ENCODE assay signal across 8 cellular contexts in the genomic region with DNA sequence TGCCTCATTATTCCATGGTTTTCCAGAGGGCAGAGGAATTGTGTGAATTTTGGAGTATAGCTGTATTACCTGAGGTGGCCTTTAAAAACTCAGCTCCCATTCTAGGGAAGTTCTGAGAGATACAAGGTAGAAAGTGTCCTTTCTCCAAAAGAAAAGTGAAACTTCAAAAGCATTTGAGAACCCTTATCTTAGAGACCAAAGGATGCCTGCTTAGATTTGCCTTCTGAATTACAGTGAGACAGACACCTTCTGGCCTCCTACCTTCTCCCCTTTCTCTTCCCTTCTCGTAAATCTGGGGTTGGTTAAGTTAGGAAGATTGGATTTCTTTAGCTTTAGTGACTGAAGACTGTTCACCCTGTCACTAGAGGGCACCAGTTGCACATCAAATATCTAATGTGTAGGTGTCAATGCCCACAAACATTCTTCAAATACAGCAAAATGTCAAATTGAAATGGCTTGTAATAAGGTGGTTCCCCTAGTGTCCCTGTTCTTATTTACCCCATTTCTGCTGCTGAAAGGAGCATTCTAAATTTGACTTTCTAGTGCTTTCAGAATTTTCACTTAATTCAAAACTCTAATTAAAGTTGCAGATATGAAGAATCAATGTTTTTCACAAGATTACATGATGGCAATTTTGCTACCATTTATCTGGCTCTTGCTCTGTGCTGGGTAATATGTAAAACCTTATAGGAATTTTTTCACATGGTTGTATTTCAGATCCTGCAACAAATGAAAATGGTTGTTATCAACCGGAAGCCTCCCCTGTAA. TPM values are rescaled to one million over a fixed set of nuclear protein-coding genes. Genes with fewer than 3 reads are reported as not detected.
A peak's percentile ranks its signal among the peaks of the same experiment; 100 is the strongest.
DNase-seq lines count a peak whose midpoint lies in the region; ATAC-seq and TF ChIP-seq lines count a peak whose summit lies in the region.

No MANE protein-coding gene starts in this region.

- ATAC-seq in GM21447 (IDR thresholded peaks at IDR 0.05; ENCODE audit: unreplicated experiment), result peak; percentile 31

- H2AFZ ChIP-seq in OCI-LY1 (ENCODE audit: low read length), result no peak overlapping the region

- no peak overlapping the region for H3K4me3 Mint-ChIP-seq in activated naive CD4-positive, alpha-beta T cell treated with anti-CD3 and anti-CD28 coated beads, Interleukin-2, amount 10 ng/mL, durations not matched to agents 7 days and 5 days

- CTCF ChIA-PET in activated naive CD4-positive, alpha-beta T cell treated with anti-CD3 and anti-CD28 coated beads, Interleukin-2, amount 10 ng/mL, durations not matched to agents 7 days and 5 days (lab: Charles Lee), result interaction anchor here (0.7 to 2.2 kb wide), 8 partner anchors 26 to 1111 kb away, joined by 3 to 14 read pairs (median 4); partner anchors contain the start of gene CCDC192

- H3K9ac ChIP-seq in OCI-LY1 (ENCODE audit: low read length), result no peak overlapping the region; the same call in 1 of the 2 replicates

- H3K9me3 Mint-ChIP-seq in activated naive CD4-positive, alpha-beta T cell treated with anti-CD3 and anti-CD28 coated beads, Interleukin-2, amount 10 ng/mL, durations not matched to agents 7 days and 5 days, result no peaks in the 10 kb centered on the region

- H3K27ac Mint-ChIP-seq in activated naive CD4-positive, alpha-beta T cell treated with anti-CD3 and anti-CD28 coated beads, Interleukin-2, amount 10 ng/mL, durations not matched to agents 7 days and 5 days, result no peak overlapping the region

- no peaks in the 10 kb centered on the region for H3F3A ChIP-seq in OCI-LY1 (ENCODE audit: insufficient read depth, low read length)

- H3K36me3 Mint-ChIP-seq in activated naive CD4-positive, alpha-beta T cell treated with anti-CD3 and anti-CD28 coated beads, Interleukin-2, amount 10 ng/mL, durations not matched to agents 7 days and 5 days, result no peaks in the 10 kb centered on the region

- no peak overlapping the region for H3K4me3 ChIP-seq in OCI-LY1 (ENCODE audit: low read depth, low read length, poor library complexity, severe bottlenecking)
- no peak overlapping the region for H3K4me3 ChIP-seq in left ventricle myocardium inferior
- no peak overlapping the region for H3K4me3 ChIP-seq in sigmoid colon

- H3K4me1 ChIP-seq in OCI-LY1 (ENCODE audit: insufficient read depth, low read length, severe bottlenecking), result peaks cover 67% of the 10 kb centered on the region
- H3K4me1 ChIP-seq in left ventricle myocardium inferior, result no peaks in the 10 kb centered on the region
- H3K4me1 ChIP-seq in sigmoid colon, result peaks cover 0 to 32% (median 22%) of the 10 kb centered on the region in 4 donors

- no peaks in the 10 kb centered on the region for H4K20me1 ChIP-seq in OCI-LY1 (ENCODE audit: insufficient read depth, low read length)

- intact Hi-C loops in left ventricle myocardium inferior (cut with micrococcal nuclease) (loop anchor here (5.0 to 10.0 kb wide), 2 partner anchors 181 to 638 kb away; no protein-coding TSS in a partner anchor), sigmoid colon (cut with DNase I) (loop anchor here (1.0 to 10.0 kb wide), 4 partner anchors 201 to 637 kb away; partner anchors contain the start of gene SLC12A2), posterior vena cava (cut with DNase I) (loop anchor here in 1 of 2 donors (10.0 kb wide), 1 partner anchor 641 kb away; no protein-coding TSS in a partner anchor)

- no peaks in the 10 kb centered on the region for H3K36me3 ChIP-seq in OCI-LY1 (ENCODE audit: insufficient read depth, low read length)
- no peaks in the 10 kb centered on the region for H3K36me3 ChIP-seq in left ventricle myocardium inferior
- no peaks in the 10 kb centered on the region for H3K36me3 ChIP-seq in sigmoid colon

- H3K9me3 ChIP-seq in OCI-LY1 (ENCODE audit: low read length) (no peaks in the 10 kb centered on the region), left ventricle myocardium inferior (replicated peaks) (no peaks in the 10 kb centered on the region), sigmoid colon (no peaks in the 10 kb centered on the region)

- 53 to 56% methylated on average over 2 of the region's 2 CpGs for WGBS in sigmoid colon, 2 donors

- no peaks in the 10 kb centered on the region for H3K9me2 ChIP-seq in OCI-LY1 (ENCODE audit: low read depth, low read length)

- H3K4me1 Mint-ChIP-seq in activated naive CD4-positive, alpha-beta T cell treated with anti-CD3 and anti-CD28 coated beads, Interleukin-2, amount 10 ng/mL, durations not matched to agents 7 days and 5 days, result peaks cover 8% of the 10 kb centered on the region

- TF ChIP-seq CTCF in OCI-LY1 (IDR thresholded peaks at IDR 0.05; ENCODE audit: low read length), result peak; percentile 89
- TF ChIP-seq CTCF in left ventricle myocardium inferior (IDR thresholded peaks at IDR 0.05; ENCODE audit: borderline replicate concordance), result peak; percentile 78
- TF ChIP-seq CTCF in sigmoid colon (IDR thresholded peaks at IDR 0.05), result peak; percentile 26 to 66 (median 51)

- DNase-seq in GDM1 (lab: John Stamatoyannopoulos, UW) (peak; percentile 55), HT-29 (ENCODE audit: low spot score) (peak; percentile 91), left ventricle myocardium inferior (no peak), sigmoid colon (no peak), posterior vena cava (ENCODE audit: low spot score) (no peak)
- DNase-seq in activated naive CD4-positive, alpha-beta T cell treated with anti-CD3 and anti-CD28 coated beads, Interleukin-2, amount 10 ng/mL, durations not matched to agents 7 days and 5 days, result peak; percentile 64

- H3K27me3 Mint-ChIP-seq in activated naive CD4-positive, alpha-beta T cell treated with anti-CD3 and anti-CD28 coated beads, Interleukin-2, amount 10 ng/mL, durations not matched to agents 7 days and 5 days, result peaks cover 23% of the 10 kb centered on the region

- no peak for TF ChIP-seq EP300 in sigmoid colon (IDR thresholded peaks at IDR 0.05)

- H3K27me3 ChIP-seq in OCI-LY1 (ENCODE audit: insufficient read depth, low read length), result no peaks in the 10 kb centered on the region
- peaks cover 2% of the 10 kb centered on the region for H3K27me3 ChIP-seq in left ventricle myocardium inferior (ENCODE audit: low read depth)
- no peaks in the 10 kb centered on the region for H3K27me3 ChIP-seq in sigmoid colon

- peak overlapping the region; percentile 14; the same call in 1 of the 2 replicates for H3K4me2 ChIP-seq in OCI-LY1 (ENCODE audit: low read length)

- no peak for TF ChIP-seq POLR2A in sigmoid colon (IDR thresholded peaks at IDR 0.05)

- H3K27ac ChIP-seq in OCI-LY1 (ENCODE audit: low read depth, low read length, poor library complexity, severe bottlenecking) (peak overlapping the region; percentile 68), left ventricle myocardium inferior (replicated peaks) (no peak overlapping the region), sigmoid colon (peak overlapping the region in 2 of 4 donors; percentile 9 to 56)

- 0 out of 2 replicates have a peak, but pooled peaks cover 7% of the 10 kb centered on the region for H3K79me2 ChIP-seq in OCI-LY1 (ENCODE audit: insufficient read depth, low read length)

RNA-seq across cellular contexts. Expression of gene PRRC1, which starts 46.7 kb away (rescaled TPM):
- 26.6 and 30.6 TPM in 2 replicates for total RNA-seq in HT-29 (2014; rRNA removed; shearing (Covaris generic))
- total RNA-seq in left ventricle myocardium inferior (19.6 TPM), sigmoid colon (10 to 100 TPM; 19.3 to 30.7 (median 29.2) TPM), posterior vena cava (10 to 100 TPM; 46.6 to 49.0 TPM)
- 10 to 100 TPM; 22.4 to 32.1 (median 28.8) TPM for polyA plus RNA-seq in sigmoid colon

Comparison
In these comparisons a context has a peak if more than half of its experiments do, and no peak if none do; other contexts are left out.
1. DNase-seq: peak in GDM1 (single experiment), HT-29 (single experiment) and activated naive CD4-positive, alpha-beta T cell treated with anti-CD3 and anti-CD28 coated beads, Interleukin-2, amount 10 ng/mL, durations not matched to agents 7 days and 5 days (single experiment); none in left ventricle myocardium inferior (single experiment), sigmoid colon (single experiment) and posterior vena cava (single experiment).
2. Peak in every context shown above with its lines, with median percentiles within 50 percentile points of each other: CTCF ChIP-seq.